ENCODE assay signal across 8 cellular contexts in the genomic region with DNA sequence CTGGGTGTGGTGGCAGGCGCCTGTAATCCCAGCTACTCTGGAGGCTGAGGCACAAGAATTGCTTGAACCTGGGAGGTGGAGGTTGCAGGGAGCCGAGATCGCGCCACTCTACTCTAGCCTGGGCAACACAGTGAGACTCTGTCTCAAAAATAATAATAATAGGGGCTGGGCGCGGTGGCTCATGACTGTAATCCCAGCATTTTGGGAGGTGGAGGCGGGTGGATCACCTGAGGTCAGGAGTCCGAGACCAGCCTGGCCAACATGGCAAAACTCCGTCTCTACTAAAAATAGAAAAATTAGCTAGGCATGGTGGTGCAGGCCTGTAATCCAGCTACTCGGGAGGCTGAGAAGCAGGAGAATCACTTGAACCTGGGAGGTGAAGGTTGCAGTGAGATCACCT. TPM values are rescaled to one million over a fixed set of nuclear protein-coding genes. Genes with fewer than 3 reads are reported as not detected.
DNase-seq lines count a peak whose midpoint lies in the region; ATAC-seq and TF ChIP-seq lines count a peak whose summit lies in the region.
"Not testable (repeated sequence)": the region's sequence is repeated elsewhere in the genome, so short reads cannot be mapped to it uniquely, and the experiment has no call there.

No MANE protein-coding gene starts in this region.

- H3K4me3 Mint-ChIP-seq in Caco-2 (ENCODE audit: unreplicated experiment); activated naive CD4-positive, alpha-beta T cell treated with anti-CD3 and anti-CD28 coated beads for 36 hours; natural killer cell: not testable (repeated sequence)
- H3K4me3 Mint-ChIP-seq in dendritic cell treated with granulocyte-macrophage colony-stimulating factor and Interleukin-4, amounts not matched to agents 40 ng/mL and 50 ng/mL, for 4 days = peak overlapping the region; percentile 51
- H3K4me3 Mint-ChIP-seq in stimulated activated effector memory CD8-positive, alpha-beta T cell treated with anti-CD3 and anti-CD28 coated beads, Interleukin-12 subunit alpha, Interleukin-12 subunit beta, amount 100 ng/mL, for 72 hours = peak overlapping the region; percentile 70

- H3K27me3 ChIP-seq in Caco-2 (replicated peaks; ENCODE audit: control insufficient read depth, insufficient read depth, low read length); Panc1 (ENCODE audit: control insufficient read depth, insufficient read depth, low read length); right atrium auricular region; uterus: not testable (repeated sequence)

- not testable (repeated sequence) for H3K9me3 Mint-ChIP-seq in Caco-2 (ENCODE audit: unreplicated experiment); activated naive CD4-positive, alpha-beta T cell treated with anti-CD3 and anti-CD28 coated beads for 36 hours; dendritic cell treated with granulocyte-macrophage colony-stimulating factor and Interleukin-4, amounts not matched to agents 40 ng/mL and 50 ng/mL, for 4 days; natural killer cell; stimulated activated effector memory CD8-positive, alpha-beta T cell treated with anti-CD3 and anti-CD28 coated beads, Interleukin-12 subunit alpha, Interleukin-12 subunit beta, amount 100 ng/mL, for 72 hours

- H3K27ac Mint-ChIP-seq in Caco-2 (ENCODE audit: unreplicated experiment) = peak overlapping the region; percentile 92
- H3K27ac Mint-ChIP-seq in activated naive CD4-positive, alpha-beta T cell treated with anti-CD3 and anti-CD28 coated beads for 36 hours = peak overlapping the region; percentile 70
- H3K27ac Mint-ChIP-seq in dendritic cell treated with granulocyte-macrophage colony-stimulating factor and Interleukin-4, amounts not matched to agents 40 ng/mL and 50 ng/mL, for 4 days = peak overlapping the region; percentile 95
- H3K27ac Mint-ChIP-seq in natural killer cell = peak overlapping the region; percentile 76 to 89
- peak overlapping the region; percentile 95 for H3K27ac Mint-ChIP-seq in stimulated activated effector memory CD8-positive, alpha-beta T cell treated with anti-CD3 and anti-CD28 coated beads, Interleukin-12 subunit alpha, Interleukin-12 subunit beta, amount 100 ng/mL, for 72 hours

- not testable (repeated sequence) for TF ChIP-seq CTCF in Caco-2 (IDR thresholded peaks at IDR 0.05; ENCODE audit: insufficient read depth in 1 of 2, low read depth in 1 of 2, low read length in 1 of 2, severe bottlenecking in 1 of 2, unreplicated experiment in 1 of 2); Panc1 (IDR thresholded peaks at IDR 0.05); right atrium auricular region (IDR thresholded peaks at IDR 0.05); natural killer cell (IDR thresholded peaks at IDR 0.05); uterus (IDR thresholded peaks at IDR 0.05)

- intact Hi-C loops in Caco-2 (cut with micrococcal nuclease; ENCODE audit: unreplicated experiment); Panc1 (cut with micrococcal nuclease; ENCODE audit: unreplicated experiment); activated naive CD4-positive, alpha-beta T cell treated with anti-CD3 and anti-CD28 coated beads for 36 hours (cut with micrococcal nuclease); dendritic cell treated with granulocyte-macrophage colony-stimulating factor and Interleukin-4, amounts not matched to agents 40 ng/mL and 50 ng/mL, for 4 days (cut with micrococcal nuclease); natural killer cell (cut with micrococcal nuclease); uterus (cut with DNase I; ENCODE audit: low total_unique reads): not testable (repeated sequence)

- H3K27ac ChIP-seq in Panc1 (ENCODE audit: low read length) (peak overlapping the region; percentile 95), right atrium auricular region (peak overlapping the region; percentile 97 to 100), uterus (peak overlapping the region; percentile 97 to 99)

- POLR2A ChIA-PET in Caco-2 (lab: Charles Lee); Panc1 (lab: Charles Lee): not testable (repeated sequence)

- not testable (repeated sequence) for H3K9me3 ChIP-seq in Caco-2; Panc1 (ENCODE audit: control insufficient read depth, insufficient read depth, low read depth, low read length); right atrium auricular region; uterus

- H3K4me1 Mint-ChIP-seq in Caco-2 (ENCODE audit: low read depth, unreplicated experiment) (peaks cover 62% of the 10 kb centered on the region), natural killer cell (peaks cover 21 to 55% of the 10 kb centered on the region in 2 donors)
- H3K4me1 Mint-ChIP-seq in activated naive CD4-positive, alpha-beta T cell treated with anti-CD3 and anti-CD28 coated beads for 36 hours (ENCODE audit: low read depth) = peaks cover 73% of the 10 kb centered on the region
- H3K4me1 Mint-ChIP-seq in dendritic cell treated with granulocyte-macrophage colony-stimulating factor and Interleukin-4, amounts not matched to agents 40 ng/mL and 50 ng/mL, for 4 days (ENCODE audit: low read depth) = peaks cover 96% of the 10 kb centered on the region
- H3K4me1 Mint-ChIP-seq in stimulated activated effector memory CD8-positive, alpha-beta T cell treated with anti-CD3 and anti-CD28 coated beads, Interleukin-12 subunit alpha, Interleukin-12 subunit beta, amount 100 ng/mL, for 72 hours = peaks cover 82% of the 10 kb centered on the region

- not testable (repeated sequence) for TF ChIP-seq POLR2A in uterus (IDR thresholded peaks at IDR 0.05)

- not testable (repeated sequence) for H3K4me3 ChIP-seq in Caco-2 (ENCODE audit: low read depth, low read length); Panc1 (ENCODE audit: low read depth in 2 of 2, low read length in 2 of 2)
- H3K4me3 ChIP-seq in right atrium auricular region (peak overlapping the region in 1 of 2 donors; percentile 41), uterus (peak overlapping the region in 1 of 2 donors; percentile 30)

- H3K27me3 Mint-ChIP-seq in Caco-2 (ENCODE audit: insufficient read depth, unreplicated experiment); activated naive CD4-positive, alpha-beta T cell treated with anti-CD3 and anti-CD28 coated beads for 36 hours (ENCODE audit: low read depth); dendritic cell treated with granulocyte-macrophage colony-stimulating factor and Interleukin-4, amounts not matched to agents 40 ng/mL and 50 ng/mL, for 4 days; natural killer cell (ENCODE audit: low read depth in 2 of 2): not testable (repeated sequence)

- BruUV-seq in Caco-2 (replicated peaks; lab: Mats Ljungman, UMichigan); Panc1 (replicated peaks; lab: Mats Ljungman, UMichigan): not testable (repeated sequence)

- CTCF ChIA-PET in Caco-2 (lab: Charles Lee) = not testable (repeated sequence)
- CTCF ChIA-PET in Panc1 (lab: Charles Lee) = interaction anchor here (0.7 to 1.0 kb wide), 2 partner anchors 9 to 20 kb away, joined by 3 read pairs; no protein-coding TSS in a partner anchor
- CTCF ChIA-PET in activated naive CD4-positive, alpha-beta T cell treated with anti-CD3 and anti-CD28 coated beads for 36 hours (lab: Charles Lee) = interaction anchor here (0.6 to 14.8 kb wide), 5 partner anchors 8 to 77 kb away, joined by 3 to 737 read pairs (median 28); partner anchors contain the start of gene MEX3A

- not testable (repeated sequence) for H3K36me3 ChIP-seq in Caco-2 (ENCODE audit: control insufficient read depth, insufficient read depth, low read length); Panc1 (ENCODE audit: control insufficient read depth, insufficient read depth, low read length); right atrium auricular region; uterus

- peaks cover 47% of the 10 kb centered on the region for H3K36me3 Mint-ChIP-seq in Caco-2 (ENCODE audit: insufficient read depth, unreplicated experiment)
- not testable (repeated sequence) for H3K36me3 Mint-ChIP-seq in activated naive CD4-positive, alpha-beta T cell treated with anti-CD3 and anti-CD28 coated beads for 36 hours (ENCODE audit: low read depth); natural killer cell
- peaks cover 62% of the 10 kb centered on the region for H3K36me3 Mint-ChIP-seq in dendritic cell treated with granulocyte-macrophage colony-stimulating factor and Interleukin-4, amounts not matched to agents 40 ng/mL and 50 ng/mL, for 4 days (ENCODE audit: low read depth)
- peaks cover 86% of the 10 kb centered on the region for H3K36me3 Mint-ChIP-seq in stimulated activated effector memory CD8-positive, alpha-beta T cell treated with anti-CD3 and anti-CD28 coated beads, Interleukin-12 subunit alpha, Interleukin-12 subunit beta, amount 100 ng/mL, for 72 hours

- not testable (repeated sequence) for DNase-seq in Caco-2; Panc1 (ENCODE audit: low read depth, low spot score); activated naive CD4-positive, alpha-beta T cell treated with anti-CD3 and anti-CD28 coated beads for 36 hours; right atrium auricular region (ENCODE audit: low spot score); natural killer cell; stimulated activated effector memory CD8-positive, alpha-beta T cell treated with anti-CD3 and anti-CD28 coated beads, Interleukin-12 subunit alpha, Interleukin-12 subunit beta, amount 100 ng/mL, for 72 hours (ENCODE audit: low spot score in 2 of 2)
- peak in 1 of 2 donors; percentile 27 for DNase-seq in uterus

- ATAC-seq in Panc1; natural killer cell; stimulated activated effector memory CD8-positive, alpha-beta T cell treated with anti-CD3 and anti-CD28 coated beads, Interleukin-12 subunit alpha, Interleukin-12 subunit beta, amount 100 ng/mL, for 72 hours: not testable (repeated sequence)

- H3K4me1 ChIP-seq in Caco-2 (peaks cover 80% of the 10 kb centered on the region), Panc1 (ENCODE audit: control insufficient read depth, insufficient read depth, low read length) (peaks cover 94% of the 10 kb centered on the region), right atrium auricular region (peaks cover 0 to 100% of the 10 kb centered on the region in 2 donors), uterus (peaks cover 49 to 58% of the 10 kb centered on the region in 2 donors)

- in situ Hi-C loops in Panc1 (cut with HindIII; ENCODE audit: low pct_unique_long_range_greater_than_20kb, low sequenced_read_pairs) = not testable (repeated sequence)

RNA-seq across cellular contexts. Expression of gene LMNA, which starts 11.0 kb away (rescaled TPM):
- 112 and 113 TPM in 2 replicates for total RNA-seq in Caco-2 (2022)
- 691 TPM for total RNA-seq in Panc1 (2021; ENCODE audit: unreplicated experiment)
- 726 TPM for polyA plus RNA-seq in Panc1 (2012; ENCODE audit: insufficient read length)
- 10 to 100 TPM; 62.1 to 62.6 TPM for total RNA-seq in activated naive CD4-positive, alpha-beta T cell treated with anti-CD3 and anti-CD28 coated beads for 36 hours
- total RNA-seq in right atrium auricular region = 100 to 1,000 TPM; 258 to 273 TPM
- total RNA-seq in natural killer cell = 100 to 1,000 TPM; 201 to 504 (median 273) TPM
- 100 to 1,000 TPM; 245 to 533 (median 373) TPM for total RNA-seq in uterus

RNA-seq across cellular contexts. Expression of gene SEMA4A, which starts 27.8 kb away (rescaled TPM):
- total RNA-seq in Caco-2 (2022) = 0.52 and 1.3 TPM in 2 replicates
- total RNA-seq in Panc1 (2021; ENCODE audit: unreplicated experiment) = 0.21 TPM
- polyA plus RNA-seq in Panc1 (2012; ENCODE audit: insufficient read length) = 0.22 TPM
- total RNA-seq in activated naive CD4-positive, alpha-beta T cell treated with anti-CD3 and anti-CD28 coated beads for 36 hours = 10 to 100 TPM; 17.4 to 17.5 TPM
- 1 to 10 TPM; 2.0 to 4.2 TPM for total RNA-seq in right atrium auricular region
- total RNA-seq in natural killer cell = 10 to 100 TPM in 1 of 3 donors, 1 to 10 TPM in 2; 2.6 to 13.0 (median 7.0) TPM
- total RNA-seq in uterus = 1 to 10 TPM in 3 of 4 donors, not detected in 1; 3.1 to 8.2 (median 4.1) TPM

RNA-seq across cellular contexts. Expression of gene MEX3A, which starts 43.3 kb away (rescaled TPM):
- total RNA-seq in Caco-2 (2022) (8.9 and 12.2 TPM in 2 replicates), Panc1 (2021; ENCODE audit: unreplicated experiment) (15.8 TPM), right atrium auricular region (under 1 TPM; 0.15 to 0.47 TPM), natural killer cell (under 1 TPM; 0.05 to 0.16 (median 0.14) TPM), uterus (10 to 100 TPM in 1 of 4 donors, 1 to 10 TPM in 1, under 1 TPM in 2; 0.29 to 13.3 (median 2.0) TPM)
- polyA plus RNA-seq in Panc1 (2012; ENCODE audit: insufficient read length) = 33.1 TPM
- under 1 TPM; 0.22 to 0.36 TPM for total RNA-seq in activated naive CD4-positive, alpha-beta T cell treated with anti-CD3 and anti-CD28 coated beads for 36 hours
